ENCODE assay signal across 9 cellular contexts in the genomic region with DNA sequence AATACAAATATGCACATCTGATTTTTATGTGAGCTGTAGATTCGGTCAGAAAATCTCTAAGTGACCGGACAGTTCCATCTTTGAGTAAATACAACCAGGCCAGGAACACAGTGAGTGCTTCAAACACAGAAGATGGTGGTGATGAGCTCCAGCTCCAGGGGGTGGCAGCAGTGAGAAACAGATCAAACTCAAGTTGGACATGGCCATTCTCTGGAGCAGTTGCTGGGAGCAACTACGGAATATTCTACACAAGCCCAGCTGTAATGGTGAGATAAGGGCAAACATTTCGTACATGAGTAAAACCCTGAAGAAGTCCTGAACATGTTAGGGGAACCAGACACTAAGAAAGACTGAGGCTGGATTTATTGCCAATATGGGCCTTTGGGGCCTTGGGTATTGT.
DNase-seq lines count a peak whose midpoint lies in the region; ATAC-seq and TF ChIP-seq lines count a peak whose summit lies in the region.
"Had no signal": no experiment of that assay in that cellular context is flagged by ENCODE, and none has a peak within 500 bp of the region (broad histone marks: within the 10 kb centered on the region; RNA-seq: fewer than 3 reads in every experiment).

No MANE protein-coding gene starts in this region.

- H3K4me1 ChIP-seq in MM.1S (ENCODE audit: low read length), result no peaks in the 10 kb centered on the region
- H3K4me1 ChIP-seq in mesendoderm (ENCODE audit: control insufficient read depth, low read depth, low read length), result no peaks in the 10 kb centered on the region

- H3K27ac ChIP-seq in MM.1S (ENCODE audit: low read length) (no peak overlapping the region), WERI-Rb-1 (no peak overlapping the region), mesendoderm (ENCODE audit: low read depth, low read length) (no peak overlapping the region)

- H3K4ac ChIP-seq in mesendoderm (ENCODE audit: low read depth, low read length), result no peak overlapping the region

- no peak overlapping the region for H3K23ac ChIP-seq in mesendoderm (ENCODE audit: low read length)

- ATAC-seq in left cardiac atrium, result no peak
- ATAC-seq: activated CD8-positive, alpha-beta memory T cell treated with anti-CD3 and anti-CD28 coated beads, Interleukin-2, amount 10 ng/mL, durations not matched to agents 7 days and 5 days had no signal

- DNase-seq in GM10248 (ENCODE audit: extremely low spot score) (no peak), MM.1S (no peak), WERI-Rb-1 (peak; percentile 75), mesendoderm (peak; percentile 70), GM19240 (ENCODE audit: insufficient read length, low spot score) (no peak), HCEC 1CT (no peak), left cardiac atrium (no peak), SIG-M5 (lab: John Stamatoyannopoulos, UW) (no peak)
- DNase-seq: activated CD8-positive, alpha-beta memory T cell treated with anti-CD3 and anti-CD28 coated beads, Interleukin-2, amount 10 ng/mL, durations not matched to agents 7 days and 5 days had no signal

- POLR2A ChIA-PET in GM10248 (lab: Yijun Ruan, JAX), result no interaction called here

- no peak overlapping the region for H4K8ac ChIP-seq in mesendoderm (ENCODE audit: low read depth, low read length)

- H3K36me3 ChIP-seq in MM.1S (replicated peaks; ENCODE audit: insufficient read depth, low read length) (no peaks in the 10 kb centered on the region), WERI-Rb-1 (no peaks in the 10 kb centered on the region), mesendoderm (ENCODE audit: control insufficient read depth, insufficient read depth, low read length) (no peaks in the 10 kb centered on the region)

- H3K4me3 ChIP-seq in MM.1S (ENCODE audit: low read length), result no peak overlapping the region
- H3K4me3 ChIP-seq in WERI-Rb-1 (ENCODE audit: low read depth, low read length), result no peak overlapping the region
- no peak overlapping the region for H3K4me3 ChIP-seq in mesendoderm (ENCODE audit: low read length)

- no peaks in the 10 kb centered on the region for H4K20me1 ChIP-seq in MM.1S (ENCODE audit: insufficient read depth, low read length)

- H3F3A ChIP-seq in MM.1S (ENCODE audit: insufficient read depth, low read length), result no peaks in the 10 kb centered on the region

- no peaks in the 10 kb centered on the region for H3K79me1 ChIP-seq in mesendoderm (ENCODE audit: low read length)

- CTCF ChIA-PET in GM10248 (lab: Yijun Ruan, JAX), result interaction anchor here (1.4 to 2.4 kb wide), 5 partner anchors 12 to 549 kb away, joined by 3 to 12 read pairs (median 4); no protein-coding TSS in a partner anchor

- H3K9me3 ChIP-seq in MM.1S (replicated peaks; ENCODE audit: insufficient read depth, low read length) (no peaks in the 10 kb centered on the region), WERI-Rb-1 (ENCODE audit: severe bottlenecking) (no peaks in the 10 kb centered on the region)

- no peak overlapping the region for H4K5ac ChIP-seq in mesendoderm (ENCODE audit: low read length)

- no peak overlapping the region for H3K56ac ChIP-seq in mesendoderm (ENCODE audit: low read length)

- H3K18ac ChIP-seq in mesendoderm (ENCODE audit: low read length), result no peak overlapping the region

- no peaks in the 10 kb centered on the region for H3K9me2 ChIP-seq in MM.1S (replicated peaks; ENCODE audit: insufficient read depth, low read length)

- no peak overlapping the region for H2AFZ ChIP-seq in MM.1S (ENCODE audit: low read length)

- H2BK120ac ChIP-seq in mesendoderm (ENCODE audit: low read depth, low read length), result no peak overlapping the region

- no peak overlapping the region for H2BK5ac ChIP-seq in mesendoderm (ENCODE audit: low read length)

- no peaks in the 10 kb centered on the region for H3K27me3 ChIP-seq in MM.1S (replicated peaks; ENCODE audit: insufficient read depth, low read length)
- no peaks in the 10 kb centered on the region for H3K27me3 ChIP-seq in WERI-Rb-1 (ENCODE audit: insufficient read depth, low read depth, severe bottlenecking)
- no peaks in the 10 kb centered on the region for H3K27me3 ChIP-seq in mesendoderm (ENCODE audit: insufficient read depth, low read length, poor library complexity)

- no peak overlapping the region for H2AK5ac ChIP-seq in mesendoderm (ENCODE audit: low read length)

- H3K79me2 ChIP-seq in MM.1S (ENCODE audit: low read length) (no peaks in the 10 kb centered on the region), mesendoderm (ENCODE audit: control insufficient read depth, insufficient read depth, low read length) (no peaks in the 10 kb centered on the region)

- intact Hi-C loops in left cardiac atrium (cut with DNase I), result no loop called here

- H3K9ac ChIP-seq in MM.1S (ENCODE audit: low read length) (no peak overlapping the region), mesendoderm (ENCODE audit: low read length) (no peak overlapping the region)

- H3K4me2 ChIP-seq in MM.1S (ENCODE audit: low read depth, low read length) (no peak overlapping the region), mesendoderm (ENCODE audit: low read length) (no peak overlapping the region)

- no peak overlapping the region for H2BK15ac ChIP-seq in mesendoderm (replicated peaks; ENCODE audit: low read depth)

- TF ChIP-seq CTCF in GM10248 (IDR thresholded peaks at IDR 0.05; ENCODE audit: control extremely low read depth, extremely low read depth, low read depth, missing control alignments), result peak; percentile 7
- peak; percentile 26 for TF ChIP-seq CTCF in MM.1S (IDR thresholded peaks at IDR 0.05; ENCODE audit: low read length)
- peak; percentile 74 for TF ChIP-seq CTCF in WERI-Rb-1 (IDR thresholded peaks at IDR 0.05; ENCODE audit: low read depth, low read length)

- no CpG with 5 or more reads among the region's 4 CpGs for WGBS in mesendoderm (ENCODE audit: extremely low coverage, insufficient coverage, low lambda C conversion rate)

Comparison
In these comparisons a context has a peak if more than half of its experiments do, and no peak if none do; other contexts are left out.
1. DNase-seq: peak in WERI-Rb-1 (single experiment) and mesendoderm (single experiment); none in GM10248 (single experiment), MM.1S (single experiment), GM19240 (single experiment), HCEC 1CT (single experiment), left cardiac atrium (single experiment) and SIG-M5 (single experiment).
2. CTCF ChIP-seq: peak in every context shown above with its lines; median percentile 74 in WERI-Rb-1; 26 in MM.1S; 7 in GM10248.